Comparison of ENCODE assay signal across 8 cellular contexts in the genomic region with DNA sequence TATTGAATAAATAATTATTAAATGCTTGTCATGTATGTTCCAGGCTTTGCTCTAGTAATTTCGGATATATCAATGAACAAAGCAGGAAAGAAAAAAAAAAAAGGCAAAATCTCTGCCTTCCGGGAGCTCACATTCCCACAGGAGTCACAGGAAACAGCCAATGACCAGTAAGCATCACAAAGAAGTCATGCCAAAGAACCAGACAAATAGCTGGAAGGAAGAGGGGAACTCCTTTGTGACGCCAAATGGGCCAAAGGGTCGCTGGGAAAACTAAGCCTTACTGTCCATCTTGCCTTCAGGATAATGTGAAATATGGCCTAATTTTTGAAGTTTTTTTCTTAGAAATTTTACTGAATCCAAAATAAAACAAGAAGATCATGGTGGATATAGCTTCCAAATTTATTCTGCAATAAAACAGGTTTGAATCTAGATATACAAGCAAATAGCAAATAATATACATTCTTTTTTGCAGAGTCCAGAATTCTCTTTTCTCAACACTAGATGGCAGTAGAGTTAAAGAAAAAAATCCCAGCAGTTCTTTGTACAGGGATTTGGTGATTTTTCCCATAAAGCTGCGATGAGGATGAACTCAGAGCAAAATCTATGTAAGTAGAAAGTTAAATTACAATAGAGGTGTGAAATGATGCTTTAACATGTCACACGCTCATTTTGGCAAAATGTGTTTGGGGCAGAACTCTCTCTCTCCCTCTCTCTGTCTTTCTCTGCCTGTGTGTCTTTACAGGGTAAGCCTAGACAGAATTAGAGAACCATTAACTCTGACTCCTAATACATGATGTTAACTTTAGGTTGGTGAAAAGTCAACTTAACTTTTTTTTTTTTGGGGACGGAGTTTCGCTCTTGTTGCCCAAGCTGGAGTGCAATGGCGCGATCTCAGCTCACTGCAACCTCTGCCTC.
A peak's percentile ranks its signal among the peaks of the same experiment; 100 is the strongest.
DNase-seq lines count a peak whose midpoint lies in the region; ATAC-seq and TF ChIP-seq lines count a peak whose summit lies in the region.

No MANE protein-coding gene starts in this region.

- H3K4me3 ChIP-seq in AG09309 (ENCODE audit: control insufficient read depth, low read depth, low read length) (no peak overlapping the region), PC-9 (no peak overlapping the region), fibroblast of lung (replicated peaks in 1 of 4; ENCODE audit: control extremely low read depth in 1 of 4, insufficient read depth in 1 of 4, low read depth in 3 of 4, low read length in 4 of 4) (no peak overlapping the region), prostate gland (no peak overlapping the region)

- POLR2A ChIA-PET in PC-9 (lab: Charles Lee; ENCODE audit: unreplicated experiment) = no interaction called here

- no peak for TF ChIP-seq POLR2A in prostate gland (IDR thresholded peaks at IDR 0.05)

- WGBS in prostate gland = 53% methylated on average over 10 of the region's 10 CpGs

- H3K27ac ChIP-seq in PC-9 = no peak overlapping the region
- H3K27ac ChIP-seq in fibroblast of lung (ENCODE audit: insufficient read depth, low read length) = no peak overlapping the region
- no peak overlapping the region for H3K27ac ChIP-seq in prostate gland

- DNase-seq in AG09309 (ENCODE audit: low read depth) (no peak), GM13976 (ENCODE audit: low spot score) (peak; percentile 30), PC-9 (no peak), fibroblast of lung (ENCODE audit: low read depth in 2 of 2) (peak; percentile 25 to 69), prostate gland (ENCODE audit: low spot score) (no peak)
- no peak for DNase-seq in activated naive CD4-positive, alpha-beta T cell treated with anti-CD3 and anti-CD28 coated beads, Interleukin-2, amount 50 U/mL, for 16 hours

- no peaks in the 10 kb centered on the region for H3K79me2 ChIP-seq in PC-9 (ENCODE audit: low read depth)
- H3K79me2 ChIP-seq in fibroblast of lung (ENCODE audit: control insufficient read depth, insufficient read depth, low read length) = no peaks in the 10 kb centered on the region

- H3K4me2 ChIP-seq in PC-9 (no peak overlapping the region), fibroblast of lung (ENCODE audit: extremely low read depth, insufficient read depth, low read length) (no peak overlapping the region)

- H3F3A ChIP-seq in PC-9 (ENCODE audit: insufficient read depth, low read depth) = no peaks in the 10 kb centered on the region

- H3K9me2 ChIP-seq in PC-9 (ENCODE audit: insufficient read depth) = no peaks in the 10 kb centered on the region

- intact Hi-C loops in PC-9 (cut with micrococcal nuclease; ENCODE audit: unreplicated experiment) = loop anchor here (2.0 to 5.0 kb wide), 2 partner anchors 587 to 911 kb away; no protein-coding TSS in a partner anchor
- intact Hi-C loops in prostate gland (cut with DNase I) = no loop called here

- H3K4me1 ChIP-seq in PC-9 (replicated peaks; ENCODE audit: insufficient read depth) = no peaks in the 10 kb centered on the region
- no peaks in the 10 kb centered on the region for H3K4me1 ChIP-seq in fibroblast of lung (ENCODE audit: control insufficient read depth, extremely low read depth, insufficient read depth, low read length)
- H3K4me1 ChIP-seq in prostate gland (replicated peaks) = no peaks in the 10 kb centered on the region

- H2AFZ ChIP-seq in PC-9 (no peak overlapping the region), fibroblast of lung (ENCODE audit: low read length) (peak overlapping the region; percentile 50)

- in situ Hi-C loops in GM13976 (cut with MboI; ENCODE audit: low sequenced_read_pairs, unreplicated experiment) = no loop called here

- H3K9me3 ChIP-seq in PC-9 (ENCODE audit: insufficient read depth, low read depth) = no peaks in the 10 kb centered on the region
- H3K9me3 ChIP-seq in fibroblast of lung (ENCODE audit: control insufficient read depth, insufficient read depth, low read depth, low read length) = no peaks in the 10 kb centered on the region
- H3K9me3 ChIP-seq in prostate gland = no peaks in the 10 kb centered on the region

- H3K9ac ChIP-seq in fibroblast of lung (ENCODE audit: insufficient read depth, low read length) = no peak overlapping the region

- H3K36me3 ChIP-seq in PC-9 (ENCODE audit: low read depth) = no peaks in the 10 kb centered on the region
- H3K36me3 ChIP-seq in fibroblast of lung (ENCODE audit: control insufficient read depth, insufficient read depth, low read length) = no peaks in the 10 kb centered on the region
- no peaks in the 10 kb centered on the region for H3K36me3 ChIP-seq in prostate gland

- ATAC-seq in GM19397 (IDR thresholded peaks at IDR 0.05; ENCODE audit: unreplicated experiment) (no peak), GM21447 (IDR thresholded peaks at IDR 0.05; ENCODE audit: unreplicated experiment) (no peak)

- CTCF ChIA-PET in PC-9 (lab: Charles Lee) = interaction anchor here (0.7 to 1.2 kb wide), 2 partner anchors 20 to 1111 kb away, joined by 5 to 8 read pairs; no protein-coding TSS in a partner anchor

- TF ChIP-seq CTCF in AG09309 (IDR thresholded peaks at IDR 0.05; ENCODE audit: control insufficient read depth, insufficient read depth, low read depth, low read length, missing control alignments) = peak; percentile 50
- TF ChIP-seq CTCF in GM13976 (IDR thresholded peaks at IDR 0.05; ENCODE audit: borderline replicate concordance, control extremely low read depth, extremely low read depth, insufficient read depth, missing control alignments) = peak; percentile 29
- peak; percentile 81 for TF ChIP-seq CTCF in PC-9 (conservative IDR thresholded peaks at IDR 0.05)
- peak; percentile 33 to 50 for TF ChIP-seq CTCF in fibroblast of lung (conservative IDR thresholded peaks at IDR 0.05 in 1 of 2, IDR thresholded peaks at IDR 0.05 in 1 of 2; ENCODE audit: low read depth in 1 of 2, low read length in 2 of 2)
- TF ChIP-seq CTCF in prostate gland (IDR thresholded peaks at IDR 0.05) = peak; percentile 40 to 83 (median 69)

- no peaks in the 10 kb centered on the region for H4K20me1 ChIP-seq in PC-9 (ENCODE audit: insufficient read depth)
- H4K20me1 ChIP-seq in fibroblast of lung (ENCODE audit: control insufficient read depth, extremely low read depth, insufficient read depth, low read length) = no peaks in the 10 kb centered on the region

- no peaks in the 10 kb centered on the region for H3K27me3 ChIP-seq in PC-9 (ENCODE audit: insufficient read depth, low read depth)
- no peaks in the 10 kb centered on the region for H3K27me3 ChIP-seq in fibroblast of lung (ENCODE audit: control insufficient read depth, insufficient read depth, low read length)
- no peaks in the 10 kb centered on the region for H3K27me3 ChIP-seq in prostate gland (replicated peaks; ENCODE audit: insufficient read depth)

- no TSS peak for BruUV-seq in PC-9 (replicated peaks; lab: Mats Ljungman, UMichigan)

Comparison
In these comparisons a context has a peak if more than half of its experiments do, and no peak if none do; other contexts are left out.
1. DNase-seq: peak in GM13976 (single experiment) and fibroblast of lung (2 of 2); none in AG09309 (single experiment), PC-9 (0 of 2), prostate gland (single experiment) and activated naive CD4-positive, alpha-beta T cell treated with anti-CD3 and anti-CD28 coated beads, Interleukin-2, amount 50 U/mL, for 16 hours (single experiment).
2. CTCF ChIP-seq: peak in every context shown above with its lines; median percentile 81 in PC-9; 69 in prostate gland; 50 in AG09309; 42 in fibroblast of lung; 29 in GM13976.